31 cellular contexts compared by ENCODE assay signal in genomic region chr1:30005972-30006619, GRCh38.
A peak's percentile ranks its signal among the peaks of the same experiment; 100 is the strongest.
DNase-seq lines count a peak whose midpoint lies in the region; ATAC-seq, FAIRE-seq and TF ChIP-seq lines count a peak whose summit lies in the region.
"Had no signal": no experiment of that assay in that cellular context is flagged by ENCODE, and none has a peak within 500 bp of the region (broad histone marks: within the 10 kb centered on the region; RNA-seq: fewer than 3 reads in every experiment).

No MANE protein-coding gene starts in this region.

- no peaks in the 10 kb centered on the region for H3K9me1 ChIP-seq in keratinocyte (ENCODE audit: control insufficient read depth, extremely low read depth, insufficient read depth, low read length)

- H3K9ac ChIP-seq in mammary epithelial cell (ENCODE audit: insufficient read depth, low read length) (no peak overlapping the region), keratinocyte (ENCODE audit: control insufficient read depth, extremely low read depth, insufficient read depth, low read length) (peak overlapping the region; percentile 9)

- no peaks in the 10 kb centered on the region for H4K20me1 ChIP-seq in mammary epithelial cell (ENCODE audit: insufficient read depth, low read length)
- H4K20me1 ChIP-seq in keratinocyte (ENCODE audit: control insufficient read depth, extremely low read depth, insufficient read depth, low read length), result no peaks in the 10 kb centered on the region

- H3K27me3 ChIP-seq in mammary epithelial cell (ENCODE audit: insufficient read depth, low read length), result no peaks in the 10 kb centered on the region
- no peaks in the 10 kb centered on the region for H3K27me3 ChIP-seq in keratinocyte (ENCODE audit: control insufficient read depth, extremely low read depth, insufficient read depth, low read length)
- H3K27me3 ChIP-seq: pancreas, right atrium auricular region, spleen, tibial nerve had no signal

- H3K27ac ChIP-seq in mammary epithelial cell (ENCODE audit: insufficient read depth, low read depth, low read length) (no peak overlapping the region), keratinocyte (ENCODE audit: control insufficient read depth, insufficient read depth, low read length) (peak overlapping the region; percentile 26)
- H3K27ac ChIP-seq: pancreas, right atrium auricular region, spleen, tibial nerve had no signal

- H3K4me1 ChIP-seq in mammary epithelial cell (ENCODE audit: insufficient read depth, low read length) (peaks cover 15% of the 10 kb centered on the region), keratinocyte (ENCODE audit: control insufficient read depth, extremely low read depth, insufficient read depth, low read length) (peaks cover 12% of the 10 kb centered on the region)
- H3K4me1 ChIP-seq: HAP-1, pancreas, right atrium auricular region, tibial nerve had no signal

- H3K4me3 ChIP-seq in mammary epithelial cell (replicated peaks in 1 of 3; ENCODE audit: insufficient read depth in 1 of 3, low read depth in 2 of 3, low read length in 3 of 3) (no peak overlapping the region), keratinocyte (ENCODE audit: control insufficient read depth in 2 of 3, extremely low read depth in 1 of 3, insufficient read depth in 2 of 3, low read depth in 1 of 3, low read length in 3 of 3) (no peak overlapping the region)
- H3K4me3 ChIP-seq: HAP-1, pancreas, right atrium auricular region, spleen, tibial nerve had no signal

- in situ Hi-C loops in ACHN (cut with HindIII; ENCODE audit: low pct_ligation_motif_present, low pct_unique_long_range_greater_than_20kb, low sequenced_read_pairs), result no loop called here
- in situ Hi-C loops in mammary epithelial cell (cut with MboI; ENCODE audit: low sequenced_read_pairs in 2 of 2), result no loop called here

- 0% methylated on average over 3 of the region's 5 CpGs for WGBS in mammary epithelial cell (ENCODE audit: low coverage, missing lambda C conversion rate)

- TF ChIP-seq CTCF in mammary epithelial cell (conservative IDR thresholded peaks at IDR 0.05 in 1 of 2, IDR thresholded peaks at IDR 0.05 in 1 of 2; ENCODE audit: extremely low read depth in 1 of 2, insufficient read depth in 1 of 2, low read depth in 1 of 2, low read length in 2 of 2), result no peak
- TF ChIP-seq CTCF in keratinocyte (optimal IDR thresholded peaks at IDR 0.05 in 1 of 3, IDR thresholded peaks at IDR 0.05 in 1 of 3, conservative IDR thresholded peaks at IDR 0.05 in 1 of 3; ENCODE audit: extremely low read depth in 1 of 3, insufficient read depth in 2 of 3, low read length in 3 of 3), result no peak

- dilution Hi-C loops in mammary epithelial cell (cut with HindIII; ENCODE audit: low sequenced_read_pairs) (no loop called here), keratinocyte (cut with MboI; ENCODE audit: extremely low pct_ligation_motif_present, low sequenced_read_pairs) (no loop called here)

- no peak overlapping the region for H2AFZ ChIP-seq in mammary epithelial cell (ENCODE audit: low read depth, low read length)
- no peak overlapping the region for H2AFZ ChIP-seq in keratinocyte (ENCODE audit: control insufficient read depth, low read length)

- H3K9me3 ChIP-seq in mammary epithelial cell (replicated peaks; ENCODE audit: insufficient read depth, low read length), result no peaks in the 10 kb centered on the region
- H3K9me3 ChIP-seq in keratinocyte (ENCODE audit: control insufficient read depth, low read depth, low read length), result no peaks in the 10 kb centered on the region
- H3K9me3 ChIP-seq: HAP-1, pancreas, right atrium auricular region, spleen, tibial nerve had no signal

- H3K79me2 ChIP-seq in mammary epithelial cell (ENCODE audit: insufficient read depth, low read length), result no peaks in the 10 kb centered on the region
- no peaks in the 10 kb centered on the region for H3K79me2 ChIP-seq in keratinocyte (ENCODE audit: control insufficient read depth, insufficient read depth, low read length)

- H3K36me3 ChIP-seq in mammary epithelial cell (ENCODE audit: insufficient read depth, low read length), result no peaks in the 10 kb centered on the region
- H3K36me3 ChIP-seq in keratinocyte (ENCODE audit: control insufficient read depth in 2 of 2, extremely low read depth in 1 of 2, insufficient read depth in 2 of 2, low read length in 2 of 2), result no peaks in the 10 kb centered on the region
- H3K36me3 ChIP-seq: HAP-1, pancreas, right atrium auricular region, spleen, tibial nerve had no signal

- BruUV-seq in mammary epithelial cell (replicated peaks; lab: Mats Ljungman, UMichigan), result no TSS peak

- intact Hi-C loops in mammary epithelial cell (cut with micrococcal nuclease), result loop anchor here (2.0 kb wide), 1 partner anchor 31 kb away; no protein-coding TSS in a partner anchor

- no peak for ATAC-seq in HG03442 (IDR thresholded peaks at IDR 0.05; ENCODE audit: unreplicated experiment)
- no peak for ATAC-seq in HG03520 (IDR thresholded peaks at IDR 0.05; ENCODE audit: unreplicated experiment)
- ATAC-seq: HepG2 had no signal

- CTCF ChIA-PET in mammary epithelial cell (lab: Charles Lee; ENCODE audit: low non-redundant PET), result no interaction called here

- FAIRE-seq in keratinocyte (lab: Jason Lieb, UNC), result peak; percentile 78
- FAIRE-seq: A204.1, G401.6, HepG2, pancreas, TTC549 had no signal

- DNase-seq in ACHN (peak; percentile 37), HT-29 (ENCODE audit: low spot score) (peak; percentile 33), mammary epithelial cell (peak; percentile 77), keratinocyte (ENCODE audit: low read depth, low spot score) (peak; percentile 23), SKM-1 treated with dmso at 0.1 percent for 144 hours (lab: John Stamatoyannopoulos, UW; ENCODE audit: unreplicated experiment) (no peak), NCI-H748 treated with DMSO at 0.1 percent for 48 hours (lab: John Stamatoyannopoulos, UW) (no peak)
- DNase-seq: activated CD4-positive, alpha-beta T cell treated with anti-CD3 and anti-CD28 coated beads for 48 hours; activated CD8-positive, alpha-beta memory T cell treated with anti-CD3 and anti-CD28 coated beads for 24 hours; activated gamma-delta T cell; activated naive CD8-positive, alpha-beta T cell treated with anti-CD3 and anti-CD28 coated beads, Interleukin-2, amount 10 ng/mL, durations not matched to agents 7 days and 5 days; activated T-cell treated with anti-CD3 and anti-CD28 coated beads, Interleukin-2, amount 50 U/mL, for 24 hours; AML-193; CD4-positive, alpha-beta T cell; DMS 273 treated with DMSO at 0.1 percent for 48 hours; glutamatergic neuron; Karpas-422; NCI-H1048; NCI-H187; NCI-H524; pancreas; spleen; stimulated activated CD4-positive, alpha-beta T cell treated with anti-CD3 and anti-CD28 coated beads, Interleukin-2, amount 100 ng/mL, for 48 hours had no signal

- peak overlapping the region; percentile 34 for H3K4me2 ChIP-seq in mammary epithelial cell (ENCODE audit: insufficient read depth, low read depth, low read length)
- H3K4me2 ChIP-seq in keratinocyte (ENCODE audit: control insufficient read depth, extremely low read depth, insufficient read depth, low read depth, low read length), result peak overlapping the region; percentile 43

Comparison
In these comparisons a context has a peak if more than half of its experiments do, and no peak if none do; other contexts are left out.
1. DNase-seq: peak in ACHN (single experiment), HT-29 (single experiment), mammary epithelial cell (single experiment) and keratinocyte (single experiment); none in SKM-1 treated with dmso at 0.1 percent for 144 hours (single experiment) and NCI-H748 treated with DMSO at 0.1 percent for 48 hours (single experiment).